1 cellular context compared by ENCODE assay signal in genomic region chr16:228917-229730, GRCh38.
A peak's percentile ranks its signal among the peaks of the same experiment; 100 is the strongest.
TF ChIP-seq lines count a peak whose summit lies in the region.

Gene LUC7L, minus strand, starts transcription at chr16:229449. Its CDS starts 110 bp downstream, at chr16:229339.

TF ChIP-seq in HepG2, 621 proteins besides CTCF, POLR2A, EP300 and RAD21 (continued from another document and continues in another):
- TF ChIP-seq MXD3 (CRISPR knock-in tag; IDR thresholded peaks at IDR 0.05), result peak; percentile 98
- no peak for TF ChIP-seq ATM (IDR thresholded peaks at IDR 0.05; ENCODE audit: borderline replicate concordance)
- TF ChIP-seq ZNF260 (CRISPR knock-in tag; IDR thresholded peaks at IDR 0.05; ENCODE audit: borderline replicate concordance, low read depth), result no peak
- TF ChIP-seq SKI (IDR thresholded peaks at IDR 0.05; ENCODE audit: partially characterized antibody), result peak; percentile 64
- TF ChIP-seq ZNF468 (CRISPR knock-in tag; IDR thresholded peaks at IDR 0.05), result no peak
- TF ChIP-seq ZNF782 (CRISPR knock-in tag; IDR thresholded peaks at IDR 0.05; ENCODE audit: borderline replicate concordance), result no peak
- no peak; the same call in none of the 2 replicates for TF ChIP-seq ZNF773 (CRISPR knock-in tag; IDR thresholded peaks at IDR 0.05; ENCODE audit: borderline replicate concordance)
- 0 out of 2 replicates have a peak, but pooled peaks have one; percentile 63 for TF ChIP-seq NFKBIZ (CRISPR knock-in tag; IDR thresholded peaks at IDR 0.05)
- TF ChIP-seq SNAPC5 (CRISPR knock-in tag; IDR thresholded peaks at IDR 0.05; ENCODE audit: borderline replicate concordance), result peak; percentile 94
- peak; percentile 94 for TF ChIP-seq ZNF749 (CRISPR knock-in tag; IDR thresholded peaks at IDR 0.05; ENCODE audit: borderline replicate concordance)
- TF ChIP-seq SATB2 (CRISPR knock-in tag; IDR thresholded peaks at IDR 0.05), result no peak
- TF ChIP-seq ZBTB3 (CRISPR knock-in tag; IDR thresholded peaks at IDR 0.05; ENCODE audit: borderline replicate concordance, low read depth), result 0 out of 2 replicates have a peak, but pooled peaks have one; percentile 39
- TF ChIP-seq ZNF720 (CRISPR knock-in tag; IDR thresholded peaks at IDR 0.05), result no peak
- TF ChIP-seq PTBP1 (IDR thresholded peaks at IDR 0.05; ENCODE audit: low read depth, low read length, poor library complexity, severe bottlenecking), result no peak
- TF ChIP-seq FIP1L1 (IDR thresholded peaks at IDR 0.05; ENCODE audit: borderline replicate concordance, insufficient read depth, low read depth, low read length), result no peak
- TF ChIP-seq, protein P1, sequence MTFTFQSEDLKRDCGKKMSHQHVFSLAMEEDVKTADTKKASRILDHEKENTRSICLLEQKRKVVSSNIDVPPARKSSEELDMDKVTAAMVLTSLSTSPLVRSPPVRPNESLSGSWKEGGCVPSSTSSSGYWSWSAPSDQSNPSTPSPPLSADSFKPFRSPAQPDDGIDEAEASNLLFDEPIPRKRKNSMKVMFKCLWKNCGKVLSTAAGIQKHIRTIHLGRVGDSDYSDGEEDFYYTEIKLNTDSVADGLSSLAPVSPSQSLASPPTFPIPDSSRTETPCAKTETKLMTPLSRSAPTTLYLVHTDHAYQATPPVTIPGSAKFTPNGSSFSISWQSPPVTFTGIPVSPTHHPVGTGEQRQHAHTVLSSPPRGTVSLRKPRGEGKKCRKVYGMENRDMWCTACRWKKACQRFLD (CRISPR knock-in tag; IDR thresholded peaks at IDR 0.05; ENCODE audit: borderline replicate concordance), result peak; percentile 84
- peak; percentile 83 for TF ChIP-seq AGO2 (optimal IDR thresholded peaks at IDR 0.05; ENCODE audit: low read depth, low read length)
- peak; percentile 74 for TF ChIP-seq GATA4 (IDR thresholded peaks at IDR 0.05; ENCODE audit: borderline replicate concordance, low read depth)
- peak; percentile 95 for TF ChIP-seq ZNF280D (CRISPR knock-in tag; IDR thresholded peaks at IDR 0.05)
- TF ChIP-seq RORA (CRISPR knock-in tag; IDR thresholded peaks at IDR 0.05), result no peak
- peak; percentile 16; the same call in 1 of the 2 replicates for TF ChIP-seq PRMT3 (CRISPR knock-in tag; IDR thresholded peaks at IDR 0.05; ENCODE audit: borderline replicate concordance, low read depth)
- TF ChIP-seq ATF7-NPFF (CRISPR knock-in tag; IDR thresholded peaks at IDR 0.05; ENCODE audit: low read depth), result peak; percentile 92
- TF ChIP-seq ZNF501 (CRISPR knock-in tag; IDR thresholded peaks at IDR 0.05), result peak; percentile 99
- no peak; the same call in 1 of the 2 replicates for TF ChIP-seq NFE2 (CRISPR knock-in tag; IDR thresholded peaks at IDR 0.05)
- peak; percentile 95 for TF ChIP-seq ZNF232 (CRISPR knock-in tag; IDR thresholded peaks at IDR 0.05; ENCODE audit: borderline replicate concordance)
- TF ChIP-seq KDM4B (CRISPR knock-in tag; IDR thresholded peaks at IDR 0.05), result no peak; the same call in 1 of the 2 replicates
- TF ChIP-seq ZNF768 (CRISPR knock-in tag; IDR thresholded peaks at IDR 0.05), result peak; percentile 81
- TF ChIP-seq SRSF1 (optimal IDR thresholded peaks at IDR 0.05; ENCODE audit: low read depth, low read length), result peak; percentile 73
- TF ChIP-seq ZNF660 (CRISPR knock-in tag; IDR thresholded peaks at IDR 0.05; ENCODE audit: borderline replicate concordance, low read depth), result 0 out of 2 replicates have a peak, but pooled peaks have one; percentile 43
- TF ChIP-seq, protein P2, sequence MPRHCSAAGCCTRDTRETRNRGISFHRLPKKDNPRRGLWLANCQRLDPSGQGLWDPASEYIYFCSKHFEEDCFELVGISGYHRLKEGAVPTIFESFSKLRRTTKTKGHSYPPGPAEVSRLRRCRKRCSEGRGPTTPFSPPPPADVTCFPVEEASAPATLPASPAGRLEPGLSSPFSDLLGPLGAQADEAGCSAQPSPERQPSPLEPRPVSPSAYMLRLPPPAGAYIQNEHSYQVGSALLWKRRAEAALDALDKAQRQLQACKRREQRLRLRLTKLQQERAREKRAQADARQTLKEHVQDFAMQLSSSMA (CRISPR knock-in tag; IDR thresholded peaks at IDR 0.05), result peak; percentile 90
- TF ChIP-seq ZNF432 (CRISPR knock-in tag; IDR thresholded peaks at IDR 0.05; ENCODE audit: borderline replicate concordance), result no peak
- TF ChIP-seq, protein P3, sequence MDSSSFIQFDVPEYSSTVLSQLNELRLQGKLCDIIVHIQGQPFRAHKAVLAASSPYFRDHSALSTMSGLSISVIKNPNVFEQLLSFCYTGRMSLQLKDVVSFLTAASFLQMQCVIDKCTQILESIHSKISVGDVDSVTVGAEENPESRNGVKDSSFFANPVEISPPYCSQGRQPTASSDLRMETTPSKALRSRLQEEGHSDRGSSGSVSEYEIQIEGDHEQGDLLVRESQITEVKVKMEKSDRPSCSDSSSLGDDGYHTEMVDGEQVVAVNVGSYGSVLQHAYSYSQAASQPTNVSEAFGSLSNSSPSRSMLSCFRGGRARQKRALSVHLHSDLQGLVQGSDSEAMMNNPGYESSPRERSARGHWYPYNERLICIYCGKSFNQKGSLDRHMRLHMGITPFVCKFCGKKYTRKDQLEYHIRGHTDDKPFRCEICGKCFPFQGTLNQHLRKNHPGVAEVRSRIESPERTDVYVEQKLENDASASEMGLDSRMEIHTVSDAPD (CRISPR knock-in tag; IDR thresholded peaks at IDR 0.05), result peak; percentile 94
- TF ChIP-seq AFF4 (CRISPR knock-in tag; IDR thresholded peaks at IDR 0.05), result no peak; the same call in 1 of the 2 replicates
- TF ChIP-seq PHF20 (CRISPR knock-in tag; IDR thresholded peaks at IDR 0.05), result peak; percentile 91
- TF ChIP-seq, protein P4, sequence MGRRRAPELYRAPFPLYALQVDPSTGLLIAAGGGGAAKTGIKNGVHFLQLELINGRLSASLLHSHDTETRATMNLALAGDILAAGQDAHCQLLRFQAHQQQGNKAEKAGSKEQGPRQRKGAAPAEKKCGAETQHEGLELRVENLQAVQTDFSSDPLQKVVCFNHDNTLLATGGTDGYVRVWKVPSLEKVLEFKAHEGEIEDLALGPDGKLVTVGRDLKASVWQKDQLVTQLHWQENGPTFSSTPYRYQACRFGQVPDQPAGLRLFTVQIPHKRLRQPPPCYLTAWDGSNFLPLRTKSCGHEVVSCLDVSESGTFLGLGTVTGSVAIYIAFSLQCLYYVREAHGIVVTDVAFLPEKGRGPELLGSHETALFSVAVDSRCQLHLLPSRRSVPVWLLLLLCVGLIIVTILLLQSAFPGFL (CRISPR knock-in tag; IDR thresholded peaks at IDR 0.05), result 0 out of 2 replicates have a peak, but pooled peaks have one; percentile 52
- peak; percentile 82 to 94 for TF ChIP-seq HMGXB4 (CRISPR knock-in tag; IDR thresholded peaks at IDR 0.05; ENCODE audit: borderline replicate concordance in 1 of 2, low read depth in 1 of 2)
- TF ChIP-seq KLF12 (CRISPR knock-in tag; IDR thresholded peaks at IDR 0.05; ENCODE audit: borderline replicate concordance), result peak; percentile 95
- TF ChIP-seq ZNF530 (CRISPR knock-in tag; IDR thresholded peaks at IDR 0.05; ENCODE audit: low read depth), result 0 out of 2 replicates have a peak, but pooled peaks have one; percentile 73
- TF ChIP-seq, protein P5, sequence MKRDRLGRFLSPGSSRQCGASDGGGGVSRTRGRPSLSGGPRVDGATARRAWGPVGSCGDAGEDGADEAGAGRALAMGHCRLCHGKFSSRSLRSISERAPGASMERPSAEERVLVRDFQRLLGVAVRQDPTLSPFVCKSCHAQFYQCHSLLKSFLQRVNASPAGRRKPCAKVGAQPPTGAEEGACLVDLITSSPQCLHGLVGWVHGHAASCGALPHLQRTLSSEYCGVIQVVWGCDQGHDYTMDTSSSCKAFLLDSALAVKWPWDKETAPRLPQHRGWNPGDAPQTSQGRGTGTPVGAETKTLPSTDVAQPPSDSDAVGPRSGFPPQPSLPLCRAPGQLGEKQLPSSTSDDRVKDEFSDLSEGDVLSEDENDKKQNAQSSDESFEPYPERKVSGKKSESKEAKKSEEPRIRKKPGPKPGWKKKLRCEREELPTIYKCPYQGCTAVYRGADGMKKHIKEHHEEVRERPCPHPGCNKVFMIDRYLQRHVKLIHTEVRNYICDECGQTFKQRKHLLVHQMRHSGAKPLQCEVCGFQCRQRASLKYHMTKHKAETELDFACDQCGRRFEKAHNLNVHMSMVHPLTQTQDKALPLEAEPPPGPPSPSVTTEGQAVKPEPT (CRISPR knock-in tag; IDR thresholded peaks at IDR 0.05; ENCODE audit: low read depth), result peak; percentile 87; the same call in 1 of the 2 replicates
- TF ChIP-seq KAT7 (CRISPR knock-in tag; IDR thresholded peaks at IDR 0.05; ENCODE audit: borderline replicate concordance), result peak; percentile 94; the same call in 1 of the 2 replicates
- peak; percentile 91 for TF ChIP-seq ZBTB42 (CRISPR knock-in tag; IDR thresholded peaks at IDR 0.05)
- TF ChIP-seq ZNF484 (CRISPR knock-in tag; IDR thresholded peaks at IDR 0.05; ENCODE audit: borderline replicate concordance, low read depth), result no peak
- TF ChIP-seq ZNF552 (CRISPR knock-in tag; IDR thresholded peaks at IDR 0.05; ENCODE audit: borderline replicate concordance), result peak; percentile 84; the same call in 1 of the 2 replicates
- peak; percentile 92 for TF ChIP-seq ZNF589 (CRISPR knock-in tag; conservative IDR thresholded peaks at IDR 0.05)
- TF ChIP-seq ADNP (CRISPR knock-in tag; IDR thresholded peaks at IDR 0.05), result no peak
- peak; percentile 96 for TF ChIP-seq ZSCAN21 (CRISPR knock-in tag; IDR thresholded peaks at IDR 0.05; ENCODE audit: borderline replicate concordance)
- TF ChIP-seq ZNF317 (CRISPR knock-in tag; IDR thresholded peaks at IDR 0.05), result peak; percentile 82
- TF ChIP-seq GTF3A (CRISPR knock-in tag; conservative IDR thresholded peaks at IDR 0.05), result no peak
- no peak for TF ChIP-seq ZNF296 (CRISPR knock-in tag; conservative IDR thresholded peaks at IDR 0.05)
